ENCODE assay signal across 8 cellular contexts in genomic region chr3:185937689-185938374, GRCh38. TPM values are rescaled to one million over a fixed set of nuclear protein-coding genes. Genes with fewer than 3 reads are reported as not detected.
DNase-seq lines count a peak whose midpoint lies in the region; ATAC-seq and TF ChIP-seq lines count a peak whose summit lies in the region.

Gene TRA2B, minus strand, starts transcription at chr3:185938014. Its CDS starts 154 bp downstream, at chr3:185937860.

- peak within 1 kb of the TSS; percentile 96 for H3K4me3 ChIP-seq in epithelial cell of esophagus (ENCODE audit: low read length)
- H3K4me3 ChIP-seq in mucosa of descending colon: peak within 1 kb of the TSS; percentile 98

- H3K4me1 ChIP-seq in mucosa of descending colon (ENCODE audit: low read depth): peaks cover 20% of the 10 kb centered on the region

- no peaks in the 10 kb centered on the region for H3K36me3 ChIP-seq in mucosa of descending colon (ENCODE audit: low read depth)

- DNase-seq in DMS53 (lab: John Stamatoyannopoulos, UW) (peak; percentile 98), OCI-M2 (lab: John Stamatoyannopoulos, UW; ENCODE audit: unreplicated experiment) (peak; percentile 61), activated T-cell treated with anti-CD3 and anti-CD28 coated beads for 4 hours (peak; percentile 98), epithelial cell of esophagus (ENCODE audit: low read depth) (peak; percentile 98), mucosa of descending colon (peak; percentile 98 to 99 (median 99))
- peak; percentile 98 for DNase-seq in stimulated activated CD8-positive, alpha-beta memory T cell treated with anti-CD3 and anti-CD28 coated beads, Interleukin-4, amount 100 ng/mL, for 24 hours (ENCODE audit: low read depth)

- no peak for TF ChIP-seq RAD21 in Ishikawa (IDR thresholded peaks at IDR 0.05; ENCODE audit: low read depth)

- TF ChIP-seq CTCF in epithelial cell of esophagus (IDR thresholded peaks at IDR 0.05; ENCODE audit: insufficient read depth, low read depth, low read length, missing control alignments) (peak; percentile 20), mucosa of descending colon (IDR thresholded peaks at IDR 0.05) (peak; percentile 42)

- ATAC-seq in GM21576 (IDR thresholded peaks at IDR 0.05; ENCODE audit: unreplicated experiment) (peak; percentile 95), mucosa of descending colon (peak; percentile 98)

- intact Hi-C loops in mucosa of descending colon (cut with DNase I, micrococcal nuclease): loop anchor here in 1 of 2 donors (10.0 kb wide), 1 partner anchor 847 kb away; the partner anchor contains the start of gene EIF4A2

- no peaks in the 10 kb centered on the region for H3K9me3 ChIP-seq in mucosa of descending colon

- TF ChIP-seq EP300 in Ishikawa (IDR thresholded peaks at IDR 0.05; ENCODE audit: borderline replicate concordance): peak; percentile 43; the same call in 1 of the 2 replicates

TF ChIP-seq in Ishikawa, 13 proteins besides CTCF, POLR2A, EP300 and RAD21:
- TF ChIP-seq TAF1 (IDR thresholded peaks at IDR 0.05; ENCODE audit: low read depth) (peak; percentile 99), YY1 (IDR thresholded peaks at IDR 0.05; ENCODE audit: low read depth) (no peak), TCF12 (IDR thresholded peaks at IDR 0.05; ENCODE audit: low read depth) (0 out of 2 replicates have a peak, but pooled peaks have one; percentile 36), FOXM1 (IDR thresholded peaks at IDR 0.05; ENCODE audit: borderline replicate concordance, low read depth) (no peak), CREB1 (IDR thresholded peaks at IDR 0.05; ENCODE audit: low read depth) (peak; percentile 90), MAX (IDR thresholded peaks at IDR 0.05) (peak; percentile 100), EGR1 (IDR thresholded peaks at IDR 0.05) (peak; percentile 98), ZBTB7A (IDR thresholded peaks at IDR 0.05; ENCODE audit: low read depth) (no peak), USF1 (IDR thresholded peaks at IDR 0.05) (0 out of 2 replicates have a peak, but pooled peaks have one; percentile 2), REST (IDR thresholded peaks at IDR 0.05; ENCODE audit: low read depth) (no peak), CEBPB (IDR thresholded peaks at IDR 0.05) (no peak), NFIC (IDR thresholded peaks at IDR 0.05) (no peak), TEAD4 (IDR thresholded peaks at IDR 0.05) (peak; percentile 20; the same call in 1 of the 2 replicates)

RNA-seq across cellular contexts. Expression of gene TRA2B, which starts in this region (rescaled TPM):
- total RNA-seq in mucosa of descending colon: 100 to 1,000 TPM in 1 of 3 donors, 10 to 100 TPM in 2; 77.0 to 121 (median 92.0) TPM

Comparison
In these comparisons a context has a peak if more than half of its experiments do, and no peak if none do; other contexts are left out.
1. Peak in every context shown above with its lines: DNase-seq, ATAC-seq and H3K4me3 ChIP-seq.